1 cellular context compared by ENCODE assay signal in genomic region chr11:78177216-78177615, GRCh38.
TF ChIP-seq lines count a peak whose summit lies in the region.

No MANE protein-coding gene starts in this region.

TF ChIP-seq in K562, 482 proteins besides CTCF, POLR2A, EP300 and RAD21:
- no peak for TF ChIP-seq HIVEP1 (CRISPR knock-in tag; IDR thresholded peaks at IDR 0.05)
- no peak for TF ChIP-seq PCBP1 (IDR thresholded peaks at IDR 0.05; ENCODE audit: low read depth, low read length, poor library complexity, severe bottlenecking)
- TF ChIP-seq GABPB1 (CRISPR knock-in tag; IDR thresholded peaks at IDR 0.05): no peak
- no peak for TF ChIP-seq ZNF609 (CRISPR knock-in tag; IDR thresholded peaks at IDR 0.05; ENCODE audit: borderline replicate concordance)
- TF ChIP-seq SMAD2 (IDR thresholded peaks at IDR 0.05; ENCODE audit: low read depth, low read length): no peak
- TF ChIP-seq ATF3 (IDR thresholded peaks at IDR 0.05): no peak
- no peak for TF ChIP-seq ATF3 (CRISPR knock-in tag; conservative IDR thresholded peaks at IDR 0.05)
- no peak for TF ChIP-seq ZBTB43 (CRISPR knock-in tag; IDR thresholded peaks at IDR 0.05)
- no peak for TF ChIP-seq THRA (IDR thresholded peaks at IDR 0.05)
- TF ChIP-seq ILK (tag; IDR thresholded peaks at IDR 0.05; ENCODE audit: borderline replicate concordance, low read depth): no peak
- TF ChIP-seq FUS (optimal IDR thresholded peaks at IDR 0.05; ENCODE audit: low read depth, low read length): no peak
- TF ChIP-seq HMGXB4 (CRISPR knock-in tag; IDR thresholded peaks at IDR 0.05): no peak
- no peak for TF ChIP-seq ZNF75A (CRISPR knock-in tag; IDR thresholded peaks at IDR 0.05)
- no peak for TF ChIP-seq CXXC5 (CRISPR knock-in tag; IDR thresholded peaks at IDR 0.05)
